ENCODE assay signal across 9 cellular contexts in genomic region chr2:174633621-174633927, GRCh38. TPM values are rescaled to one million over a fixed set of nuclear protein-coding genes. Genes with fewer than 3 reads are reported as not detected.
DNase-seq lines count a peak whose midpoint lies in the region; ATAC-seq and TF ChIP-seq lines count a peak whose summit lies in the region.
"Had no signal": no experiment of that assay in that cellular context is flagged by ENCODE, and none has a peak within 500 bp of the region (broad histone marks: within the 10 kb centered on the region; RNA-seq: fewer than 3 reads in every experiment).

No MANE protein-coding gene starts in this region.

- no peak overlapping the region for H2BK5ac ChIP-seq in IMR-90 (ENCODE audit: low read depth, low read length, poor library complexity, severe bottlenecking)

- no TSS peak for BruUV-seq in IMR-90 (replicated peaks; lab: Mats Ljungman, UMichigan)

- CTCF ChIA-PET in IMR-90 (lab: Yijun Ruan, JAX): interaction anchor here (0.5 to 1.0 kb wide), 2 partner anchors 19 to 101 kb away, joined by 3 to 4 read pairs; no protein-coding TSS in a partner anchor

- peak overlapping the region; percentile 18; the same call in 1 of the 2 replicates for H2AK5ac ChIP-seq in IMR-90 (ENCODE audit: low read depth, low read length)

- H3K56ac ChIP-seq in IMR-90 (ENCODE audit: extremely low read depth, insufficient read depth, low read length): no peak overlapping the region

- H2AK9ac ChIP-seq in IMR-90 (replicated peaks; ENCODE audit: low read depth, low read length, poor library complexity): no peak overlapping the region

- peak overlapping the region; percentile 57; the same call in 1 of the 2 replicates for H4K5ac ChIP-seq in IMR-90 (ENCODE audit: low read depth, low read length)

- no peak overlapping the region for H2BK120ac ChIP-seq in IMR-90 (ENCODE audit: low read depth, low read length)

- DNase-seq in IMR-90 (no peak), chondrocyte (ENCODE audit: low spot score) (no peak), NCI-H2196 treated with DMSO at 0.1 percent for 48 hours (lab: John Stamatoyannopoulos, UW; ENCODE audit: unreplicated experiment) (no peak), NCI-H1694 treated with DMSO at 0.1 percent for 48 hours (lab: John Stamatoyannopoulos, UW) (no peak)
- DNase-seq: activated CD4-positive, CD25-positive, alpha-beta regulatory T cell treated with anti-CD3 and anti-CD28 coated beads, Interleukin-2, amount 50 U/mL, for 72 hours had no signal

- H3K4me3 Mint-ChIP-seq in chondrocyte (ENCODE audit: unreplicated experiment): no peak overlapping the region

- peak overlapping the region; percentile 48; the same call in 1 of the 2 replicates for H3K27ac ChIP-seq in ACC112 (ENCODE audit: low read depth, low read length)
- H3K27ac ChIP-seq in IMR-90 (ENCODE audit: insufficient read depth, low read length): no peak overlapping the region
- peak overlapping the region; percentile 92 for H3K27ac ChIP-seq in muscle layer of duodenum (ENCODE audit: low read length)

- peaks cover 14% of the 10 kb centered on the region for H3K9me1 ChIP-seq in IMR-90 (ENCODE audit: insufficient read depth, low read length)

- intact Hi-C loops in IMR-90 (cut with micrococcal nuclease): no loop called here

- no peak overlapping the region for H2BK20ac ChIP-seq in IMR-90 (ENCODE audit: low read depth, low read length)

- no peak for TF ChIP-seq POLR2A in IMR-90 (IDR thresholded peaks at IDR 0.05; ENCODE audit: low read depth, low read length)

- 0 out of 2 replicates have a peak overlapping the region, but pooled peaks have one; percentile 52 for H3K14ac ChIP-seq in IMR-90 (replicated peaks; ENCODE audit: low read depth, low read length)

- H3K9me3 ChIP-seq in IMR-90 (ENCODE audit: control insufficient read depth, insufficient read depth, low read length) (no peaks in the 10 kb centered on the region), muscle layer of duodenum (ENCODE audit: control insufficient read depth in 1 of 2, low read length in 2 of 2) (no peaks in the 10 kb centered on the region)

- WGBS in IMR-90 (ENCODE audit: extremely low coverage in 2 of 2, insufficient read length in 1 of 2), 2 experiments: no CpG with 5 or more reads among the region's 8 CpGs

- peak overlapping the region; percentile 72 for H2AFZ ChIP-seq in ACC112 (ENCODE audit: low read length, unreplicated experiment)
- no peak overlapping the region for H2AFZ ChIP-seq in IMR-90 (replicated peaks; ENCODE audit: low read length, poor library complexity)

- POLR2A ChIA-PET in IMR-90 (lab: Charles Lee; ENCODE audit: unreplicated experiment): no interaction called here

- no peak overlapping the region for H3K9ac ChIP-seq in IMR-90 (ENCODE audit: low read depth, low read length)

- no peak overlapping the region for H2BK15ac ChIP-seq in IMR-90 (ENCODE audit: low read depth, low read length)

- peak overlapping the region; percentile 25 for H3K27ac Mint-ChIP-seq in chondrocyte (ENCODE audit: unreplicated experiment)

- H3K79me1 ChIP-seq in IMR-90 (ENCODE audit: low read depth in 1 of 2, low read length in 2 of 2): peaks cover 3 to 30% of the 10 kb centered on the region in 2 experiments; a peak in 2 of 4 replicates

- peak overlapping the region; percentile 24; the same call in 1 of the 2 replicates for H3K18ac ChIP-seq in IMR-90 (ENCODE audit: low read depth, low read length)

- H3K79me2 ChIP-seq in ACC112 (ENCODE audit: control insufficient read depth, insufficient read depth, low read length, unreplicated experiment): peaks cover 4% of the 10 kb centered on the region

- no peak for ATAC-seq in IMR-90 (ENCODE audit: low read depth)
- no peak for ATAC-seq in HG03097 (IDR thresholded peaks at IDR 0.05; ENCODE audit: low FRiP score, unreplicated experiment)
- ATAC-seq in GM21526 (IDR thresholded peaks at IDR 0.05; ENCODE audit: low FRiP score, unreplicated experiment): no peak

- H3K4me2 ChIP-seq in IMR-90 (ENCODE audit: low read depth, low read length): no peak overlapping the region

- peak overlapping the region in 1 of 2 experiments; percentile 57; a peak in 2 of 4 replicates for H4K8ac ChIP-seq in IMR-90 (ENCODE audit: low read depth in 2 of 2, low read length in 2 of 2)

- H3K4me1 ChIP-seq in ACC112 (ENCODE audit: control insufficient read depth, insufficient read depth, low read length, unreplicated experiment) (peaks cover 62% of the 10 kb centered on the region), IMR-90 (ENCODE audit: control insufficient read depth, insufficient read depth, low read length) (peaks cover 17% of the 10 kb centered on the region), muscle layer of duodenum (ENCODE audit: control insufficient read depth in 1 of 2, insufficient read depth in 2 of 2, low read length in 2 of 2) (peaks cover 17 to 48% of the 10 kb centered on the region in 2 donors)

- peaks cover 3% of the 10 kb centered on the region; the same call in 1 of the 2 replicates for H4K20me1 ChIP-seq in IMR-90 (ENCODE audit: insufficient read depth, low read length)

- no peaks in the 10 kb centered on the region for H3K27me3 Mint-ChIP-seq in chondrocyte (ENCODE audit: low read depth)

- peaks cover 86% of the 10 kb centered on the region for H3K4me1 Mint-ChIP-seq in chondrocyte (ENCODE audit: low read depth)

- peaks cover 2% of the 10 kb centered on the region for H3K9me3 Mint-ChIP-seq in chondrocyte (ENCODE audit: low read depth)

- H3K36me3 ChIP-seq in ACC112 (ENCODE audit: insufficient read depth, low read length) (peaks cover 1% of the 10 kb centered on the region; the same call in 1 of the 2 replicates), IMR-90 (ENCODE audit: control insufficient read depth, insufficient read depth, low read length) (no peaks in the 10 kb centered on the region; the same call in 1 of the 2 replicates), muscle layer of duodenum (ENCODE audit: control insufficient read depth in 1 of 2, insufficient read depth in 2 of 2, low read length in 2 of 2) (no peaks in the 10 kb centered on the region)

- H3K27me3 ChIP-seq in ACC112 (ENCODE audit: insufficient read depth, low read length) (no peaks in the 10 kb centered on the region), IMR-90 (ENCODE audit: control insufficient read depth, insufficient read depth, low read length) (no peaks in the 10 kb centered on the region), muscle layer of duodenum (ENCODE audit: low read depth, low read length) (no peaks in the 10 kb centered on the region)

- in situ Hi-C loops in IMR-90 (cut with MboI; ENCODE audit: low sequenced_read_pairs): no loop called here

- H3K23ac ChIP-seq in IMR-90 (ENCODE audit: low read depth, low read length): peak overlapping the region; percentile 52; the same call in 1 of the 2 replicates

- no peak overlapping the region for H4K91ac ChIP-seq in IMR-90 (ENCODE audit: insufficient read depth, low read depth, low read length)

- TF ChIP-seq CTCF in IMR-90 (conservative IDR thresholded peaks at IDR 0.05; ENCODE audit: low read depth, low read length) (no peak), chondrocyte (IDR thresholded peaks at IDR 0.05) (no peak)

- no peaks in the 10 kb centered on the region for H3K36me3 Mint-ChIP-seq in chondrocyte (ENCODE audit: low read depth)

- dilution Hi-C loops in IMR-90 (cut with HindIII; ENCODE audit: low sequenced_read_pairs, unreplicated experiment): no loop called here

- H3K4me3 ChIP-seq in ACC112 (ENCODE audit: low read depth, low read length): peak overlapping the region; percentile 72
- no peak overlapping the region for H3K4me3 ChIP-seq in IMR-90 (ENCODE audit: insufficient read depth, low read depth, low read length)
- peak overlapping the region; percentile 50 to 64 for H3K4me3 ChIP-seq in muscle layer of duodenum (ENCODE audit: low read depth in 1 of 2, low read length in 2 of 2)

- no peak for TF ChIP-seq RAD21 in IMR-90 (IDR thresholded peaks at IDR 0.05; ENCODE audit: low read length)

- no peak overlapping the region for H3K4ac ChIP-seq in IMR-90 (ENCODE audit: low read depth, low read length)

TF ChIP-seq in IMR-90, 13 proteins besides CTCF, POLR2A, EP300 and RAD21 (continues in another document):
- no peak for TF ChIP-seq SMC3 (IDR thresholded peaks at IDR 0.05; ENCODE audit: low read depth, low read length)
- TF ChIP-seq CEBPB (IDR thresholded peaks at IDR 0.05; ENCODE audit: low read depth, low read length): no peak
- TF ChIP-seq MAZ (IDR thresholded peaks at IDR 0.05; ENCODE audit: borderline replicate concordance, low read depth, low read length): no peak
- TF ChIP-seq RFX5 (IDR thresholded peaks at IDR 0.05; ENCODE audit: low read depth, low read length): no peak
- no peak for TF ChIP-seq USF2 (IDR thresholded peaks at IDR 0.05; ENCODE audit: low read depth, low read length)
- TF ChIP-seq MAFK (IDR thresholded peaks at IDR 0.05; ENCODE audit: low read depth, low read length): no peak
- no peak for TF ChIP-seq NFE2L2 (IDR thresholded peaks at IDR 0.05; ENCODE audit: low read depth, low read length)
- no peak for TF ChIP-seq MXI1 (IDR thresholded peaks at IDR 0.05; ENCODE audit: borderline replicate concordance, low read depth, low read length)
- TF ChIP-seq ELK1 (IDR thresholded peaks at IDR 0.05; ENCODE audit: borderline replicate concordance, low read depth, low read length): no peak
- TF ChIP-seq CHD1 (IDR thresholded peaks at IDR 0.05; ENCODE audit: low read depth, low read length): no peak
- no peak for TF ChIP-seq RCOR1 (IDR thresholded peaks at IDR 0.05; ENCODE audit: insufficient replicate concordance, low read length)
- no peak for TF ChIP-seq BHLHE40 (IDR thresholded peaks at IDR 0.05; ENCODE audit: low read depth, low read length)

RNA-seq across cellular contexts. Expression of gene WIPF1, which starts 36.0 kb away (rescaled TPM):
- total RNA-seq in IMR-90 (2012; rRNA removed) (2.7 and 3.3 TPM in 2 replicates), chondrocyte (60.0 to 68.9 TPM (median 61.8 TPM) in 3 replicates)
- polyA plus RNA-seq in IMR-90 (2012; rRNA removed): 13.5 and 14.2 TPM in 2 replicates
- polyA plus RNA-seq in IMR-90 (2012; cell fraction: cytosol; rRNA removed): 5.5 and 14.1 TPM in 2 replicates
- 10.0 and 12.1 TPM in 2 replicates for polyA plus RNA-seq in IMR-90 (2012; cell fraction: nucleus; rRNA removed; ENCODE audit: low replicate concordance)

Comparison
In these comparisons a context has a peak if more than half of its experiments do, and no peak if none do; other contexts are left out.
1. RNA of gene WIPF1, which starts 36.0 kb away (total RNA-seq): 60.0 to 68.9 TPM in chondrocyte; 2.7 to 3.3 TPM in IMR-90; every median in the first group is over 10 times any median in the second.